16 cellular contexts compared by ENCODE assay signal in genomic region chr9:7165350-7165937, GRCh38.
DNase-seq lines count a peak whose midpoint lies in the region; ATAC-seq, FAIRE-seq and TF ChIP-seq lines count a peak whose summit lies in the region.
"Had no signal": no experiment of that assay in that cellular context is flagged by ENCODE, and none has a peak within 500 bp of the region (broad histone marks: within the 10 kb centered on the region; RNA-seq: fewer than 3 reads in every experiment).

No MANE protein-coding gene starts in this region.

- peak; percentile 73 for ATAC-seq in K562
- ATAC-seq: A549 had no signal

- H3K9me1 ChIP-seq in K562 (ENCODE audit: control insufficient read depth, insufficient read depth, low read length) = no peaks in the 10 kb centered on the region

- no peak for TF ChIP-seq RAD21 in K562 (CRISPR knock-in tag; conservative IDR thresholded peaks at IDR 0.05 in 1 of 2, IDR thresholded peaks at IDR 0.05 in 1 of 2)

- POLR2A ChIA-PET in HEK293 (lab: Yijun Ruan, JAX) = no interaction called here
- POLR2A ChIA-PET in K562 (lab: Yijun Ruan, JAX) = interaction anchor here (1.3 kb wide), 1 partner anchor 9 kb away, joined by 3 read pairs; no protein-coding TSS in a partner anchor

- FAIRE-seq in K562 (lab: Jason Lieb, UNC) = no peak
- no peak for FAIRE-seq in frontal cortex (lab: Jason Lieb, UNC)
- FAIRE-seq: A549, GM12891 had no signal

- peak overlapping the region; percentile 60; the same call in 1 of the 2 replicates for H2AFZ ChIP-seq in K562 (ENCODE audit: low read depth, low read length)
- H2AFZ ChIP-seq in parathyroid adenoma = no peak overlapping the region

- in situ Hi-C loops in K562 (cut with MboI) = no loop called here

- TF ChIP-seq POLR2A in K562 (conservative IDR thresholded peaks at IDR 0.05) = no peak

- H4K20me1 ChIP-seq in K562 (replicated peaks; ENCODE audit: control insufficient read depth, insufficient read depth, low read length) = no peaks in the 10 kb centered on the region

- no TSS peak for BruUV-seq in K562 (replicated peaks; lab: Mats Ljungman, UMichigan)

- H3K9ac ChIP-seq in K562 (ENCODE audit: insufficient read depth in 1 of 2, low read depth in 2 of 2, low read length in 2 of 2) (peak overlapping the region in 1 of 2 experiments; percentile 50; a peak in 2 of 4 replicates), parathyroid adenoma (no peak overlapping the region)
- H3K9ac ChIP-seq: BLaER1 treated with 17β-estradiol and CSF1 and Interleukin-3, amounts not matched to agents 10 nM and 100 nM had no signal

- intact Hi-C loops in K562 (cut with micrococcal nuclease) = no loop called here

- peaks cover 8% of the 10 kb centered on the region for H3K4me1 ChIP-seq in HEK293 (ENCODE audit: control insufficient read depth, insufficient read depth, low read length)
- H3K4me1 ChIP-seq in K562 (replicated peaks in 1 of 2; ENCODE audit: control insufficient read depth in 2 of 2, insufficient read depth in 2 of 2, low read length in 2 of 2) = peaks cover 0 to 17% of the 10 kb centered on the region in 2 experiments; a peak in 3 of 5 replicates
- no peaks in the 10 kb centered on the region for H3K4me1 ChIP-seq in parathyroid adenoma
- H3K4me1 ChIP-seq: A549; BLaER1 treated with 17β-estradiol and CSF1 and Interleukin-3, amounts not matched to agents 10 nM and 100 nM had no signal

- 0 out of 2 replicates have a peak overlapping the region, but pooled peaks have one; percentile 32 for H3K27ac ChIP-seq in HEK293 (ENCODE audit: extremely low read depth, low read depth, low read length)
- peak overlapping the region; percentile 71 for H3K27ac ChIP-seq in K562 (ENCODE audit: extremely low read depth, low read depth, low read length)
- H3K27ac ChIP-seq in parathyroid adenoma = no peak overlapping the region
- H3K27ac ChIP-seq: A549; BLaER1 treated with 17β-estradiol and CSF1 and Interleukin-3, amounts not matched to agents 10 nM and 100 nM had no signal

- H3K9me3 ChIP-seq in HEK293 (ENCODE audit: control insufficient read depth, insufficient read depth, low read depth, low read length) (no peaks in the 10 kb centered on the region), K562 (replicated peaks; ENCODE audit: control insufficient read depth, insufficient read depth, low read depth, low read length) (no peaks in the 10 kb centered on the region), parathyroid adenoma (ENCODE audit: control insufficient read depth, low read length) (no peaks in the 10 kb centered on the region)
- H3K9me3 ChIP-seq: A549; BLaER1 treated with 17β-estradiol and CSF1 and Interleukin-3, amounts not matched to agents 10 nM and 100 nM had no signal

- no peaks in the 10 kb centered on the region for H3K36me3 ChIP-seq in HEK293 (ENCODE audit: control insufficient read depth in 2 of 2, insufficient read depth in 1 of 2, low read length in 2 of 2)
- no peaks in the 10 kb centered on the region; the same call in 2 of the 3 replicates for H3K36me3 ChIP-seq in K562 (ENCODE audit: control insufficient read depth, insufficient read depth, low read length)
- no peaks in the 10 kb centered on the region for H3K36me3 ChIP-seq in parathyroid adenoma (ENCODE audit: control insufficient read depth, insufficient read depth, low read length)

- H3K4me3 ChIP-seq in HEK293 (ENCODE audit: low read depth, low read length) (no peak overlapping the region), K562 (no peak overlapping the region), parathyroid adenoma (ENCODE audit: low read depth, low read length) (no peak overlapping the region)
- H3K4me3 ChIP-seq: A549; BLaER1 treated with 17β-estradiol and CSF1 and Interleukin-3, amounts not matched to agents 10 nM and 100 nM had no signal

- H3K79me2 ChIP-seq in K562 (ENCODE audit: control insufficient read depth, insufficient read depth, low read length) (no peaks in the 10 kb centered on the region), parathyroid adenoma (no peaks in the 10 kb centered on the region)

- peak; percentile 44 for DNase-seq in NCI-H2196 (lab: John Stamatoyannopoulos, UW; ENCODE audit: unreplicated experiment)
- DNase-seq in K562 (ENCODE audit: extremely low read depth in 1 of 4, low spot score in 3 of 4) = peak; percentile 24 to 46 (median 42)
- no peak for DNase-seq in frontal cortex (ENCODE audit: low spot score in 2 of 2)
- no peak for DNase-seq in stimulated activated CD4-positive, alpha-beta T cell treated with anti-CD3 and anti-CD28 coated beads, Interleukin-12 subunit alpha, Interleukin-12 subunit beta, amount 100 ng/mL, for 4 hours
- no peak for DNase-seq in activated CD4-positive, CD25-positive, alpha-beta regulatory T cell treated with anti-CD3 and anti-CD28 coated beads, Interleukin-2, amount 50 U/mL, for 72 hours
- DNase-seq: GF-D8, GOT3, NCI-H2029, NCI-H345, NCI-H526, SHP77 had no signal

- CTCF ChIA-PET in HEK293 (lab: Yijun Ruan, JAX) = interaction anchor here (0.5 to 0.9 kb wide), 3 partner anchors 113 to 1033 kb away, joined by 3 read pairs; no protein-coding TSS in a partner anchor
- CTCF ChIA-PET in K562 (lab: Yijun Ruan, JAX; ENCODE audit: low intra/inter-chr PET ratio) = no interaction called here

- peak overlapping the region; percentile 43; the same call in 1 of the 2 replicates for H3K4me2 ChIP-seq in K562 (ENCODE audit: insufficient read depth, low read length)
- peak overlapping the region; percentile 7 for H3K4me2 ChIP-seq in parathyroid adenoma (ENCODE audit: low read length)
- H3K4me2 ChIP-seq: A549; BLaER1 treated with 17β-estradiol and CSF1 and Interleukin-3, amounts not matched to agents 10 nM and 100 nM had no signal

- no peak for TF ChIP-seq CTCF in HEK293 (tag by site-specific recombination; IDR thresholded peaks at IDR 0.05)
- no peak for TF ChIP-seq CTCF in K562 (IDR thresholded peaks at IDR 0.05 in 2 of 3, conservative IDR thresholded peaks at IDR 0.05 in 1 of 3; ENCODE audit: insufficient read depth in 2 of 3, low read depth in 1 of 3, low read length in 3 of 3)
- TF ChIP-seq CTCF in parathyroid adenoma (IDR thresholded peaks at IDR 0.05) = no peak

- H3K27me3 ChIP-seq in K562 (ENCODE audit: control insufficient read depth in 2 of 2, insufficient read depth in 2 of 2, low read length in 2 of 2) (no peaks in the 10 kb centered on the region), parathyroid adenoma (ENCODE audit: control insufficient read depth, insufficient read depth, low read length) (no peaks in the 10 kb centered on the region)
- H3K27me3 ChIP-seq: BLaER1 treated with 17β-estradiol and CSF1 and Interleukin-3, amounts not matched to agents 10 nM and 100 nM had no signal

- TF ChIP-seq EP300 in K562 (IDR thresholded peaks at IDR 0.05; ENCODE audit: low read length) = no peak

- WGBS in K562 (ENCODE audit: insufficient coverage, low coverage, missing lambda C conversion rate) = 10% methylated on average over 7 of the region's 7 CpGs

TF ChIP-seq in HEK293, 187 proteins besides CTCF, POLR2A, EP300 and RAD21 (continues in another document):
- TF ChIP-seq ZNF18 (tag by site-specific recombination; IDR thresholded peaks at IDR 0.05) (peak; percentile 13; the same call in 1 of the 2 replicates), TCF7L2 (IDR thresholded peaks at IDR 0.05; ENCODE audit: borderline replicate concordance, low read depth, low read length) (peak; percentile 87; the same call in 1 of the 2 replicates), ZNF549 (tag by site-specific recombination; IDR thresholded peaks at IDR 0.05) (no peak), FEZF1 (tag by site-specific recombination; IDR thresholded peaks at IDR 0.05) (peak; percentile 69), ZNF561 (tag by site-specific recombination; IDR thresholded peaks at IDR 0.05; ENCODE audit: borderline replicate concordance) (0 out of 2 replicates have a peak, but pooled peaks have one; percentile 17), OSR2 (tag by site-specific recombination; IDR thresholded peaks at IDR 0.05) (0 out of 2 replicates have a peak, but pooled peaks have one; percentile 25), ZFHX2 (tag by site-specific recombination; conservative IDR thresholded peaks at IDR 0.05) (no peak), ZIC2 (tag by site-specific recombination; IDR thresholded peaks at IDR 0.05) (peak; percentile 75)

TF ChIP-seq in K562, 482 proteins besides CTCF, POLR2A, EP300 and RAD21:
- TF ChIP-seq HMBOX1 (IDR thresholded peaks at IDR 0.05) = peak; percentile 83
- no peak for TF ChIP-seq SRF (CRISPR knock-in tag; IDR thresholded peaks at IDR 0.05)

Comparison
In these comparisons a context has a peak if more than half of its experiments do, and no peak if none do; other contexts are left out.
1. DNase-seq: peak in NCI-H2196 (single experiment) and K562 (4 of 4); none in frontal cortex (0 of 2), stimulated activated CD4-positive, alpha-beta T cell treated with anti-CD3 and anti-CD28 coated beads, Interleukin-12 subunit alpha, Interleukin-12 subunit beta, amount 100 ng/mL, for 4 hours (single experiment) and activated CD4-positive, CD25-positive, alpha-beta regulatory T cell treated with anti-CD3 and anti-CD28 coated beads, Interleukin-2, amount 50 U/mL, for 72 hours (single experiment).
2. Of the 44 proteins assayed by ChIP-seq in both K562 and HEK293: peak only in K562: none; only in HEK293: TCF7L2 and ZNF561; in both: none; in neither: 42.